Comparison of ENCODE assay signal across 11 cellular contexts in the genomic region with DNA sequence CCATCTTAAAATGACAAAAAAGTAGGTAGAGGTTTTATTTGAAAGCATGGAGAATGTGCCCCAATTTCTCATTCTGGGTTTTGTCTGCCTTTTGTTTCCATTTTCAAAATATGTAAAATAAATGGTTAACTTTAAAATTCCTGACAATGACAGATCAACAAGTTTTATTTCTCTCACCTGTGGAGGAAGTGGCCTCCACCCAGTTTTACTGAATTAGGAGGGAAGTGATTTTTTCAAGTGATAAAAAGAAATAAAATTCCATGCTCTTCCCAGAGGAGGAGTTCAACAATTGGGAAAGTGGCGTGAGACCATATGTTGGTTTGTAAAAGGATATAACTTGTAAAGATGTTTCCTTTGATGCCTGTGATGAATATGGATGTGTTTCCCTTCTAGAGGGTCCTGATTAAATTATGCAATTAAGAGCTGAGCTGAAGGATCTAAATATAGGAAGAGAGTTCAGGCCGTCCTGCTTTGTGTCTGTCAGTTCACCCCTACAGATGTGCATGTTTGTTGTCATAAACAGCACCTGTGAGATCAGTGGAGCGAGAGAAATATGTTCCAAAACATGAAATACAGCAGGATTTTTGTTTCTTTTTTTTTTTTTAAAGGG. TPM values are rescaled to one million over a fixed set of nuclear protein-coding genes. Genes with fewer than 3 reads are reported as not detected.
DNase-seq lines count a peak whose midpoint lies in the region; ATAC-seq and TF ChIP-seq lines count a peak whose summit lies in the region.
"Had no signal": no experiment of that assay in that cellular context is flagged by ENCODE, and none has a peak within 500 bp of the region (broad histone marks: within the 10 kb centered on the region; RNA-seq: fewer than 3 reads in every experiment).

No MANE protein-coding gene starts in this region.

- H3K4me3 ChIP-seq in GM23338 = no peak overlapping the region

- H3K79me2 ChIP-seq in GM23338 (replicated peaks; ENCODE audit: insufficient read depth) = peaks cover 98% of the 10 kb centered on the region

- H3K36me3 Mint-ChIP-seq in GM23338 (ENCODE audit: low read depth) (no peaks in the 10 kb centered on the region), nephron (ENCODE audit: low read depth) (peaks cover 7% of the 10 kb centered on the region)

- no peak overlapping the region for H3K27ac ChIP-seq in GM23338 (ENCODE audit: low read depth)

- peaks cover 35% of the 10 kb centered on the region for H3K4me1 ChIP-seq in GM23338 (ENCODE audit: insufficient read depth)

- H3K9me3 Mint-ChIP-seq in GM23338 (no peaks in the 10 kb centered on the region), nephron (no peaks in the 10 kb centered on the region)

- no peaks in the 10 kb centered on the region for H3K9me2 ChIP-seq in GM23338 (ENCODE audit: insufficient read depth)

- no peak for DNase-seq in GM23338 (ENCODE audit: low spot score)
- no peak for DNase-seq in OCI-M2 (lab: John Stamatoyannopoulos, UW; ENCODE audit: unreplicated experiment)
- DNase-seq in NCI-H2196 (lab: John Stamatoyannopoulos, UW; ENCODE audit: unreplicated experiment) = no peak
- no peak for DNase-seq in NCI-H2107 (lab: John Stamatoyannopoulos, UW)
- DNase-seq: activated effector memory CD4-positive, alpha-beta T cell treated with Interleukin-2 at 50 U/mL for 16 hours; NCI-H1417; RPMI8226; stimulated activated naive CD4-positive, alpha-beta T cell had no signal

- no peak overlapping the region for H3K4me3 Mint-ChIP-seq in GM23338
- no peak overlapping the region for H3K4me3 Mint-ChIP-seq in nephron

- H2AFZ ChIP-seq in GM23338 = no peak overlapping the region

- TF ChIP-seq CTCF in GM23338 (conservative IDR thresholded peaks at IDR 0.05; ENCODE audit: low read depth in 2 of 2) (no peak), nephron (IDR thresholded peaks at IDR 0.05; ENCODE audit: unreplicated experiment in 3 of 3) (no peak)

- H4K20me1 ChIP-seq in GM23338 (replicated peaks; ENCODE audit: insufficient read depth) = 0 out of 2 replicates have a peak, but pooled peaks cover 4% of the 10 kb centered on the region

- no peaks in the 10 kb centered on the region for H3K27me3 Mint-ChIP-seq in GM23338 (ENCODE audit: insufficient read depth, low read depth, poor library complexity)
- no peaks in the 10 kb centered on the region for H3K27me3 Mint-ChIP-seq in nephron (ENCODE audit: low read depth)

- peak overlapping the region; percentile 62 for H3K27ac Mint-ChIP-seq in GM23338
- peak overlapping the region; percentile 52 to 83 (median 58) for H3K27ac Mint-ChIP-seq in nephron

- no peaks in the 10 kb centered on the region for H3K36me3 ChIP-seq in GM23338 (ENCODE audit: insufficient read depth)

- ATAC-seq in GM19035 (IDR thresholded peaks at IDR 0.05; ENCODE audit: unreplicated experiment) (peak; percentile 58), GM23338 (no peak), HG03469 (IDR thresholded peaks at IDR 0.05; ENCODE audit: unreplicated experiment) (peak; percentile 42)

- no peaks in the 10 kb centered on the region for H3K27me3 ChIP-seq in GM23338 (ENCODE audit: insufficient read depth)

- H3K4me2 ChIP-seq in GM23338 = peak overlapping the region; percentile 37

- no peaks in the 10 kb centered on the region for H3F3A ChIP-seq in GM23338 (replicated peaks; ENCODE audit: low read depth)

- peaks cover 40% of the 10 kb centered on the region for H3K4me1 Mint-ChIP-seq in GM23338
- H3K4me1 Mint-ChIP-seq in nephron = peaks cover 29% of the 10 kb centered on the region

TF ChIP-seq in GM23338, 12 proteins besides CTCF, POLR2A, EP300 and RAD21 (continues in another document):
- TF ChIP-seq, protein P1, sequence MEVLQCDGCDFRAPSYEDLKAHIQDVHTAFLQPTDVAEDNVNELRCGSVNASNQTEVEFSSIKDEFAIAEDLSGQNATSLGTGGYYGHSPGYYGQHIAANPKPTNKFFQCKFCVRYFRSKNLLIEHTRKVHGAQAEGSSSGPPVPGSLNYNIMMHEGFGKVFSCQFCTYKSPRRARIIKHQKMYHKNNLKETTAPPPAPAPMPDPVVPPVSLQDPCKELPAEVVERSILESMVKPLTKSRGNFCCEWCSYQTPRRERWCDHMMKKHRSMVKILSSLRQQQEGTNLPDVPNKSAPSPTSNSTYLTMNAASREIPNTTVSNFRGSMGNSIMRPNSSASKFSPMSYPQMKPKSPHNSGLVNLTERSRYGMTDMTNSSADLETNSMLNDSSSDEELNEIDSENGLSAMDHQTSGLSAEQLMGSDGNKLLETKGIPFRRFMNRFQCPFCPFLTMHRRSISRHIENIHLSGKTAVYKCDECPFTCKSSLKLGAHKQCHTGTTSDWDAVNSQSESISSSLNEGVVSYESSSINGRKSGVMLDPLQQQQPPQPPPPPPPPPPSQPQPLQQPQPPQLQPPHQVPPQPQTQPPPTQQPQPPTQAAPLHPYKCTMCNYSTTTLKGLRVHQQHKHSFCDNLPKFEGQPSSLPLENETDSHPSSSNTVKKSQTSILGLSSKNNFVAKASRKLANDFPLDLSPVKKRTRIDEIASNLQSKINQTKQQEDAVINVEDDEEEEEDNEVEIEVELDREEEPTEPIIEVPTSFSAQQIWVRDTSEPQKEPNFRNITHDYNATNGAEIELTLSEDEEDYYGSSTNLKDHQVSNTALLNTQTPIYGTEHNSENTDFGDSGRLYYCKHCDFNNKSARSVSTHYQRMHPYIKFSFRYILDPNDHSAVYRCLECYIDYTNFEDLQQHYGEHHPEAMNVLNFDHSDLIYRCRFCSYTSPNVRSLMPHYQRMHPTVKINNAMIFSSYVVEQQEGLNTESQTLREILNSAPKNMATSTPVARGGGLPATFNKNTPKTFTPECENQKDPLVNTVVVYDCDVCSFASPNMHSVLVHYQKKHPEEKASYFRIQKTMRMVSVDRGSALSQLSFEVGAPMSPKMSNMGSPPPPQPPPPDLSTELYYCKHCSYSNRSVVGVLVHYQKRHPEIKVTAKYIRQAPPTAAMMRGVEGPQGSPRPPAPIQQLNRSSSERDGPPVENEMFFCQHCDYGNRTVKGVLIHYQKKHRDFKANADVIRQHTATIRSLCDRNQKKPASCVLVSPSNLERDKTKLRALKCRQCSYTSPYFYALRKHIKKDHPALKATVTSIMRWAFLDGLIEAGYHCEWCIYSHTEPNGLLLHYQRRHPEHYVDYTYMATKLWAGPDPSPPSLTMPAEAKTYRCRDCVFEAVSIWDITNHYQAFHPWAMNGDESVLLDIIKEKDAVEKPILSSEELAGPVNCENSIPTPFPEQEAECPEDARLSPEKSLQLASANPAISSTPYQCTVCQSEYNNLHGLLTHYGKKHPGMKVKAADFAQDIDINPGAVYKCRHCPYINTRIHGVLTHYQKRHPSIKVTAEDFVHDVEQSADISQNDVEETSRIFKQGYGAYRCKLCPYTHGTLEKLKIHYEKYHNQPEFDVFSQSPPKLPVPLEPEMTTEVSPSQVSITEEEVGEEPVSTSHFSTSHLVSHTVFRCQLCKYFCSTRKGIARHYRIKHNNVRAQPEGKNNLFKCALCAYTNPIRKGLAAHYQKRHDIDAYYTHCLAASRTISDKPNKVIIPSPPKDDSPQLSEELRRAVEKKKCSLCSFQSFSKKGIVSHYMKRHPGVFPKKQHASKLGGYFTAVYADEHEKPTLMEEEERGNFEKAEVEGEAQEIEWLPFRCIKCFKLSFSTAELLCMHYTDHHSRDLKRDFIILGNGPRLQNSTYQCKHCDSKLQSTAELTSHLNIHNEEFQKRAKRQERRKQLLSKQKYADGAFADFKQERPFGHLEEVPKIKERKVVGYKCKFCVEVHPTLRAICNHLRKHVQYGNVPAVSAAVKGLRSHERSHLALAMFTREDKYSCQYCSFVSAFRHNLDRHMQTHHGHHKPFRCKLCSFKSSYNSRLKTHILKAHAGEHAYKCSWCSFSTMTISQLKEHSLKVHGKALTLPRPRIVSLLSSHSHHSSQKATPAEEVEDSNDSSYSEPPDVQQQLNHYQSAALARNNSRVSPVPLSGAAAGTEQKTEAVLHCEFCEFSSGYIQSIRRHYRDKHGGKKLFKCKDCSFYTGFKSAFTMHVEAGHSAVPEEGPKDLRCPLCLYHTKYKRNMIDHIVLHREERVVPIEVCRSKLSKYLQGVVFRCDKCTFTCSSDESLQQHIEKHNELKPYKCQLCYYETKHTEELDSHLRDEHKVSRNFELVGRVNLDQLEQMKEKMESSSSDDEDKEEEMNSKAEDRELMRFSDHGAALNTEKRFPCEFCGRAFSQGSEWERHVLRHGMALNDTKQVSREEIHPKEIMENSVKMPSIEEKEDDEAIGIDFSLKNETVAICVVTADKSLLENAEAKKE (CRISPR knock-in tag; IDR thresholded peaks at IDR 0.05) = no peak
- TF ChIP-seq STAT1 (IDR thresholded peaks at IDR 0.05; ENCODE audit: unreplicated experiment) (no peak), ZNF114 (CRISPR knock-in tag; IDR thresholded peaks at IDR 0.05) (no peak)
- TF ChIP-seq, protein P2, sequence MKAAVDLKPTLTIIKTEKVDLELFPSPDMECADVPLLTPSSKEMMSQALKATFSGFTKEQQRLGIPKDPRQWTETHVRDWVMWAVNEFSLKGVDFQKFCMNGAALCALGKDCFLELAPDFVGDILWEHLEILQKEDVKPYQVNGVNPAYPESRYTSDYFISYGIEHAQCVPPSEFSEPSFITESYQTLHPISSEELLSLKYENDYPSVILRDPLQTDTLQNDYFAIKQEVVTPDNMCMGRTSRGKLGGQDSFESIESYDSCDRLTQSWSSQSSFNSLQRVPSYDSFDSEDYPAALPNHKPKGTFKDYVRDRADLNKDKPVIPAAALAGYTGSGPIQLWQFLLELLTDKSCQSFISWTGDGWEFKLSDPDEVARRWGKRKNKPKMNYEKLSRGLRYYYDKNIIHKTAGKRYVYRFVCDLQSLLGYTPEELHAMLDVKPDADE (IDR thresholded peaks at IDR 0.05) = no peak

RNA-seq across cellular contexts. Expression of a gene that starts 19.5 kb away (rescaled TPM):
- total RNA-seq in GM23338 (2014; rRNA removed; shearing (Covaris generic)) = 30.3 and 33.6 TPM in 2 replicates
- 19.8 and 21.1 TPM in 2 replicates for polyA plus RNA-seq in GM23338 (2016; fragmentation: Nextera tagmentation; extraction: Ambion mirVana)
